8 cellular contexts compared by ENCODE assay signal in the genomic region with DNA sequence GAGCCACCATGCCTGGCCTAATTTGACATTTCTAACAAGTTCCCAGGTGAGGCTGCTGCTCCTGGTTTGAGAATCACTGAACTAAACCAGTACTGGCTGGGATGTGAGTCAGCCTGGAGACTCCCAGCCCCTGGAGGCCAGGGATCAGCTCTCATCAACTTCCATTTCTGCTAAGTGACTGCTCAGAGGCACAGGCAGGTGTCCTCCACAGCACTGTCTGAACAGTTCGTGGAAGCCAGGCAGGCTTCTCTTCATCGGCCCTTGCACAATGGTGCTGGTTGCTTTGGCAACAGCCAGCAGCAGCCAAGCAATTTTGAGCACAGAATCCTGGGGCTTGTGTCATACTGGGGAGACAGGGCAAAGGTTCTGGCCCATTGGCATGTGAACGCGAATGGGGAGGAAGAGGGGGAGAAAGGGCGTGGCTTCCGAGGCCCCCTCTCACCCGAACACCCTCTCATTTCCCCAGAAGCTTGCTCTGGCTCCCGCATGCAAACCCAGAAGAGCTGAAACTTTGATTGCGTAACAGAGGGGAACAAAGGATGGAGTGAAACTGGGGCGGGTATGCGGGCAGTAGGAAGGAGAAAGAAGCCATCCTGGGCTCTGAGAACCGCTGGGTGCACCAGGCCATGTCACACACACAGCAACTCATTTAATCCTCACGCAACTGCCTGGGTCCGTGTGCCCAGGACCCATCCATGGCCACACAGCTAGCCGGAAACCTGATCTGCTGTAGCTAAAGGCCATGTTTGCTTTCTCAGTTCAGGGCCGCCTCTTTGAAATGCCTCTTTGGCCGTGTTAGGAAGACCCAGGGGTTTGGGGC. TPM values are rescaled to one million over a fixed set of nuclear protein-coding genes. Genes with fewer than 3 reads are reported as not detected.
DNase-seq lines count a peak whose midpoint lies in the region; ATAC-seq and TF ChIP-seq lines count a peak whose summit lies in the region.

No MANE protein-coding gene starts in this region.

- no peak overlapping the region; a peak in 1 of 5 replicates for H3K4me3 Mint-ChIP-seq in H9

- ATAC-seq in HG03571 (IDR thresholded peaks at IDR 0.05; ENCODE audit: unreplicated experiment) (no peak), HG03108 (IDR thresholded peaks at IDR 0.05; ENCODE audit: unreplicated experiment) (no peak), HG03095 (IDR thresholded peaks at IDR 0.05; ENCODE audit: unreplicated experiment) (no peak)

- no peak overlapping the region for H2AK5ac ChIP-seq in H9 (ENCODE audit: insufficient read length, low read length)

- no peak overlapping the region for H2BK15ac ChIP-seq in H9 (ENCODE audit: low read depth, low read length)

- peak overlapping the region; percentile 91; the same call in 1 of the 2 replicates for H3K14ac ChIP-seq in H9 (ENCODE audit: insufficient read depth, low read length)

- no peak overlapping the region for H3K56ac ChIP-seq in H9 (ENCODE audit: insufficient read length, low read depth, low read length)

- peak; percentile 75 for DNase-seq in H9
- peak; percentile 100 for DNase-seq in NOMO-1 treated with DMSO at 0.1 percent for 48 hours (lab: John Stamatoyannopoulos, UW; ENCODE audit: unreplicated experiment)
- DNase-seq in epithelial cell of proximal tubule (ENCODE audit: low read depth), result peak; percentile 86
- peak; percentile 31 for DNase-seq in middle frontal gyrus (ENCODE audit: extremely low spot score, low spot score)
- DNase-seq in stimulated activated CD4-positive, alpha-beta T cell treated with anti-CD3 and anti-CD28 coated beads, Interleukin-4, amount 100 ng/mL, for 1 hour, result no peak

- no peak for TF ChIP-seq CTCF in H9 (conservative IDR thresholded peaks at IDR 0.05)
- peak; percentile 7 for TF ChIP-seq CTCF in epithelial cell of proximal tubule (conservative IDR thresholded peaks at IDR 0.05; ENCODE audit: low read depth, low read length)

- no peak overlapping the region for H2BK120ac ChIP-seq in H9 (ENCODE audit: low read depth, low read length, poor library complexity, severe bottlenecking)

- no peaks in the 10 kb centered on the region for H3K36me3 Mint-ChIP-seq in H9 (ENCODE audit: insufficient read depth in 1 of 3, low read depth in 3 of 3)

- peak overlapping the region; percentile 22 for H2AFZ ChIP-seq in H9 (ENCODE audit: low read length)

- H3K4me1 Mint-ChIP-seq in H9, result peaks cover 8 to 16% of the 10 kb centered on the region in 2 experiments

- no peaks in the 10 kb centered on the region for H3K79me2 ChIP-seq in H9 (ENCODE audit: insufficient read depth, low read length)

- no peak overlapping the region for H4K5ac ChIP-seq in H9 (ENCODE audit: insufficient read length, low read depth, low read length)

- H3K4me3 ChIP-seq in epithelial cell of proximal tubule (ENCODE audit: low read depth, low read length), result no peak overlapping the region

- peaks cover 5% of the 10 kb centered on the region; the same call in 1 of the 2 replicates for H3K4me1 ChIP-seq in H9 (ENCODE audit: insufficient read depth, low read length)

- H2BK20ac ChIP-seq in H9 (ENCODE audit: low read depth, low read length, poor library complexity, severe bottlenecking), result no peak overlapping the region

- H2BK5ac ChIP-seq in H9 (ENCODE audit: insufficient read length, low read length), result no peak overlapping the region

- H4K91ac ChIP-seq in H9 (ENCODE audit: insufficient read length, low read depth, low read length), result no peak overlapping the region

- no peak overlapping the region for H2BK12ac ChIP-seq in H9 (ENCODE audit: insufficient read length, low read depth, low read length)

- H3K27me3 ChIP-seq in H9 (ENCODE audit: insufficient read depth, low read length), result no peaks in the 10 kb centered on the region

- H3K9ac ChIP-seq in H9 (ENCODE audit: extremely low read depth, insufficient read length, low read length), result no peak overlapping the region

- H3K9me3 ChIP-seq in H9 (ENCODE audit: control insufficient read depth, low read depth, low read length), result no peaks in the 10 kb centered on the region

- H3K23me2 ChIP-seq in H9 (ENCODE audit: insufficient read length, low read depth, low read length, poor library complexity, severe bottlenecking), result no peaks in the 10 kb centered on the region

- no peaks in the 10 kb centered on the region for H3K79me1 ChIP-seq in H9 (ENCODE audit: insufficient read depth, low read depth, low read length, poor library complexity, severe bottlenecking)

- no peak overlapping the region for H3T11ph ChIP-seq in H9 (ENCODE audit: low read length)

- peaks cover 4% of the 10 kb centered on the region for H3K27me3 Mint-ChIP-seq in H9 (ENCODE audit: low read depth)

- no peak overlapping the region for H4K8ac ChIP-seq in H9 (replicated peaks; ENCODE audit: insufficient read length, low read depth, low read length)

- H3K27ac ChIP-seq in H9 (ENCODE audit: insufficient read length, low read depth, low read length), result no peak overlapping the region

- H3K23ac ChIP-seq in H9 (ENCODE audit: insufficient read length, low read depth, low read length), result no peak overlapping the region

- peak overlapping the region; percentile 86 for H3K18ac ChIP-seq in H9 (ENCODE audit: insufficient read length, low read depth, low read length)

- no peaks in the 10 kb centered on the region for H3K9me3 Mint-ChIP-seq in H9

- WGBS in H9 (ENCODE audit: extremely low coverage, insufficient read length, low lambda C conversion rate), result no CpG with 5 or more reads among the region's 17 CpGs

- no peaks in the 10 kb centered on the region for H4K20me1 ChIP-seq in H9 (ENCODE audit: control insufficient read depth, insufficient read depth, insufficient read length)

- H3K4ac ChIP-seq in H9 (ENCODE audit: low read depth, low read length), result no peak overlapping the region

- H3K27ac Mint-ChIP-seq in H9, result peak overlapping the region; percentile 40 to 91 (median 90); a peak in 5 of 7 replicates

- H3K4me2 ChIP-seq in H9 (ENCODE audit: insufficient read depth, insufficient read length, low read length), result no peak overlapping the region

RNA-seq across cellular contexts. Expression of a gene that starts 9.0 kb away (rescaled TPM):
- 125 and 128 TPM in 2 replicates for total RNA-seq in H9 (2021)
- total RNA-seq in epithelial cell of proximal tubule, result 77.8 and 83.0 TPM in 2 replicates

RNA-seq across cellular contexts. Expression of a gene that starts 27.2 kb away (rescaled TPM):
- total RNA-seq in H9 (2021) (27.6 and 30.0 TPM in 2 replicates), epithelial cell of proximal tubule (34.9 and 47.3 TPM in 2 replicates)
